9 cellular contexts compared by ENCODE assay signal in genomic region chr11:66082936-66083698, GRCh38. TPM values are rescaled to one million over a fixed set of nuclear protein-coding genes. Genes with fewer than 3 reads are reported as not detected.
DNase-seq lines count a peak whose midpoint lies in the region; ATAC-seq and TF ChIP-seq lines count a peak whose summit lies in the region.
"Had no signal": no experiment of that assay in that cellular context is flagged by ENCODE, and none has a peak within 500 bp of the region (broad histone marks: within the 10 kb centered on the region; RNA-seq: fewer than 3 reads in every experiment).

No MANE protein-coding gene starts in this region.

- H3F3A ChIP-seq in DOHH2 (ENCODE audit: control insufficient read depth, insufficient read depth), result peaks cover 24% of the 10 kb centered on the region

- H3K27ac Mint-ChIP-seq in natural killer cell, result peak overlapping the region; percentile 71 to 93

- H3K27me3 Mint-ChIP-seq in natural killer cell (ENCODE audit: low read depth in 2 of 2), result no peaks in the 10 kb centered on the region

- peaks cover 23% of the 10 kb centered on the region; the same call in 1 of the 2 replicates for H3K36me3 ChIP-seq in DOHH2 (ENCODE audit: control insufficient read depth, low read length)
- no peaks in the 10 kb centered on the region for H3K36me3 ChIP-seq in adipocyte (ENCODE audit: control insufficient read depth, insufficient read depth, low read length, severe bottlenecking)
- peaks cover 9% of the 10 kb centered on the region for H3K36me3 ChIP-seq in WERI-Rb-1

- ATAC-seq in natural killer cell, result no peak
- no peak for ATAC-seq in HG03025 (IDR thresholded peaks at IDR 0.05; ENCODE audit: low FRiP score, unreplicated experiment)
- ATAC-seq in GM19023 (IDR thresholded peaks at IDR 0.05; ENCODE audit: unreplicated experiment), result no peak

- no peaks in the 10 kb centered on the region for H3K9me3 Mint-ChIP-seq in natural killer cell

- H3K4me3 ChIP-seq in DOHH2 (ENCODE audit: low read length) (peak overlapping the region; percentile 53; the same call in 1 of the 2 replicates), adipocyte (ENCODE audit: low read length) (no peak overlapping the region), WERI-Rb-1 (ENCODE audit: low read depth, low read length) (no peak overlapping the region)

- peak overlapping the region; percentile 90 for H3K4me2 ChIP-seq in DOHH2 (ENCODE audit: low read length)

- no peaks in the 10 kb centered on the region for H3K9me2 ChIP-seq in DOHH2 (replicated peaks; ENCODE audit: control insufficient read depth, low read length)

- peak overlapping the region; percentile 94 for H3K27ac ChIP-seq in DOHH2 (ENCODE audit: low read depth, low read length)
- no peak overlapping the region for H3K27ac ChIP-seq in WERI-Rb-1

- peaks cover 68 to 71% of the 10 kb centered on the region in 2 donors for H3K4me1 Mint-ChIP-seq in natural killer cell

- H3K9me3 ChIP-seq in DOHH2 (ENCODE audit: control insufficient read depth, insufficient read depth, low read length) (no peaks in the 10 kb centered on the region), adipocyte (ENCODE audit: control insufficient read depth, low read length) (no peaks in the 10 kb centered on the region), WERI-Rb-1 (ENCODE audit: severe bottlenecking) (no peaks in the 10 kb centered on the region)

- H3K9ac ChIP-seq in adipocyte (ENCODE audit: low read length), result no peak overlapping the region

- H3K4me1 ChIP-seq in DOHH2 (ENCODE audit: control insufficient read depth, low read length), result peaks cover 98% of the 10 kb centered on the region
- H3K4me1 ChIP-seq in adipocyte (ENCODE audit: control insufficient read depth, insufficient read depth, low read length), result peaks cover 44% of the 10 kb centered on the region

- H3K36me3 Mint-ChIP-seq in natural killer cell, result no peaks in the 10 kb centered on the region

- peak overlapping the region; percentile 49 for H3K4me3 Mint-ChIP-seq in natural killer cell

- H3K27me3 ChIP-seq in DOHH2 (ENCODE audit: control insufficient read depth, low read length) (no peaks in the 10 kb centered on the region), adipocyte (replicated peaks; ENCODE audit: control insufficient read depth, insufficient read depth, low read length) (no peaks in the 10 kb centered on the region), WERI-Rb-1 (ENCODE audit: insufficient read depth, low read depth, severe bottlenecking) (no peaks in the 10 kb centered on the region)

- peaks cover 98% of the 10 kb centered on the region for H3K79me2 ChIP-seq in DOHH2 (ENCODE audit: control insufficient read depth, low read length)

- no peaks in the 10 kb centered on the region for H4K20me1 ChIP-seq in DOHH2 (ENCODE audit: control insufficient read depth, insufficient read depth, low read depth, low read length)

- peak; percentile 82 for DNase-seq in NCI-H2171 (lab: John Stamatoyannopoulos, UW)
- peak; percentile 31 for DNase-seq in adipocyte (ENCODE audit: low read depth)
- no peak for DNase-seq in natural killer cell
- no peak for DNase-seq in middle frontal gyrus (ENCODE audit: extremely low spot score, low spot score)
- no peak for DNase-seq in WERI-Rb-1

- intact Hi-C loops in natural killer cell (cut with micrococcal nuclease), result loop anchor here (5.0 kb wide), 1 partner anchor 34 kb away; no protein-coding TSS in a partner anchor

- TF ChIP-seq CTCF in DOHH2 (IDR thresholded peaks at IDR 0.05; ENCODE audit: low read depth, low read length, poor library complexity, severe bottlenecking), result no peak
- no peak for TF ChIP-seq CTCF in natural killer cell (IDR thresholded peaks at IDR 0.05)
- no peak for TF ChIP-seq CTCF in WERI-Rb-1 (IDR thresholded peaks at IDR 0.05; ENCODE audit: low read depth, low read length)

RNA-seq across cellular contexts. Expression of gene PACS1, which starts 13.0 kb away (rescaled TPM):
- total RNA-seq in natural killer cell, result 100 to 1,000 TPM; 176 to 204 (median 186) TPM

RNA-seq across cellular contexts. Expression of gene SF3B2, which starts 31.0 kb away (rescaled TPM):
- total RNA-seq in natural killer cell, result 100 to 1,000 TPM; 249 to 269 (median 253) TPM

RNA-seq across cellular contexts. Expression of gene GAL3ST3, which starts 34.2 kb away (rescaled TPM):
- not detected for total RNA-seq in natural killer cell

RNA-seq across cellular contexts. Expression of gene CATSPER1, which starts 56.8 kb away (rescaled TPM):
- total RNA-seq in natural killer cell, result 10 to 100 TPM; 12.2 to 16.9 (median 13.3) TPM
- total RNA-seq: activated CD8-positive, alpha-beta memory T cell treated with anti-CD3 and anti-CD28 coated beads for 36 hours had no signal

Comparison
In these comparisons a context has a peak if more than half of its experiments do, and no peak if none do; other contexts are left out.
1. DNase-seq: peak in NCI-H2171 (single experiment) and adipocyte (single experiment); none in natural killer cell (single experiment), middle frontal gyrus (single experiment) and WERI-Rb-1 (single experiment).